ENCODE assay signal across 1 cellular context in genomic region chr18:9494778-9495302, GRCh38.
TF ChIP-seq lines count a peak whose summit lies in the region.

No MANE protein-coding gene starts in this region.

TF ChIP-seq in K562, 482 proteins besides CTCF, POLR2A, EP300 and RAD21 (continued from another document and continues in another):
- TF ChIP-seq ZHX1 (conservative IDR thresholded peaks at IDR 0.05; ENCODE audit: low read length) (no peak), XRCC4 (IDR thresholded peaks at IDR 0.05; ENCODE audit: extremely low read depth, insufficient read depth, insufficient read length) (no peak), CCAR2 (IDR thresholded peaks at IDR 0.05; ENCODE audit: low read depth, low read length) (no peak), E2F5 (CRISPR knock-in tag; IDR thresholded peaks at IDR 0.05) (no peak), SP2 (IDR thresholded peaks at IDR 0.05; ENCODE audit: extremely low read depth, low read depth, low read length, poor library complexity, severe bottlenecking) (no peak), HDAC2 (IDR thresholded peaks at IDR 0.05) (0 out of 2 replicates have a peak, but pooled peaks have one; percentile 46), ETV5 (CRISPR knock-in tag; IDR thresholded peaks at IDR 0.05; ENCODE audit: low read depth) (no peak), MCM3 (IDR thresholded peaks at IDR 0.05) (no peak), NFRKB (IDR thresholded peaks at IDR 0.05; ENCODE audit: low read depth) (no peak), ZFX (CRISPR knock-in tag; IDR thresholded peaks at IDR 0.05) (no peak), ATF4 (CRISPR knock-in tag; IDR thresholded peaks at IDR 0.05) (no peak), MEF2D (tag; conservative IDR thresholded peaks at IDR 0.05; ENCODE audit: low read depth) (0 out of 2 replicates have a peak, but pooled peaks have one; percentile 43), ZNF133 (CRISPR knock-in tag; IDR thresholded peaks at IDR 0.05) (no peak), RCOR1 (IDR thresholded peaks at IDR 0.05; ENCODE audit: borderline replicate concordance in 1 of 2, low read depth in 2 of 2, low read length in 2 of 2) (peak in 1 of 2 experiments; percentile 93; a peak in 2 of 4 replicates), ZNF24 (IDR thresholded peaks at IDR 0.05) (no peak), SFPQ (IDR thresholded peaks at IDR 0.05; ENCODE audit: low read depth, low read length) (no peak), PKNOX1 (IDR thresholded peaks at IDR 0.05) (no peak), BRCA1 (IDR thresholded peaks at IDR 0.05) (no peak), BRCA1 (CRISPR knock-in tag; IDR thresholded peaks at IDR 0.05) (no peak), MYC (IDR thresholded peaks at IDR 0.05; ENCODE audit: low read depth, low read length) (no peak), MYC (CRISPR knock-in tag; IDR thresholded peaks at IDR 0.05; ENCODE audit: borderline replicate concordance, low read depth) (no peak), GABPB2 (CRISPR knock-in tag; conservative IDR thresholded peaks at IDR 0.05) (no peak), KDM1A (IDR thresholded peaks at IDR 0.05) (peak; percentile 76 to 87), CEBPG (CRISPR knock-in tag; IDR thresholded peaks at IDR 0.05) (no peak), CEBPG (tag; conservative IDR thresholded peaks at IDR 0.05 in 1 of 2, IDR thresholded peaks at IDR 0.05 in 1 of 2) (no peak), OTX1 (CRISPR knock-in tag; IDR thresholded peaks at IDR 0.05) (no peak), E2F6 (IDR thresholded peaks at IDR 0.05; ENCODE audit: borderline replicate concordance in 1 of 2, extremely low read depth in 1 of 2, insufficient read depth in 1 of 2, insufficient read length in 1 of 2, low read depth in 1 of 2, low read length in 1 of 2, poor library complexity in 1 of 2, severe bottlenecking in 1 of 2) (no peak), ZNF175 (CRISPR knock-in tag; IDR thresholded peaks at IDR 0.05; ENCODE audit: low read depth) (peak; percentile 61; the same call in 1 of the 2 replicates), ZNF184 (CRISPR knock-in tag; IDR thresholded peaks at IDR 0.05) (no peak), ZNF449 (CRISPR knock-in tag; IDR thresholded peaks at IDR 0.05) (no peak), ZNF75A (CRISPR knock-in tag; IDR thresholded peaks at IDR 0.05) (no peak), CCNT2 (IDR thresholded peaks at IDR 0.05; ENCODE audit: borderline replicate concordance, extremely low read depth, insufficient read length, low read depth, low read length) (no peak), ZNF395 (CRISPR knock-in tag; IDR thresholded peaks at IDR 0.05) (peak; percentile 52; the same call in 1 of the 2 replicates), CEBPZ (IDR thresholded peaks at IDR 0.05; ENCODE audit: borderline replicate concordance, low read depth, low read length) (no peak), BRD9 (IDR thresholded peaks at IDR 0.05; ENCODE audit: low read depth, partially characterized antibody) (no peak), ZNF785 (CRISPR knock-in tag; IDR thresholded peaks at IDR 0.05) (no peak), PRPF4 (IDR thresholded peaks at IDR 0.05; ENCODE audit: insufficient read depth, low read depth, low read length, poor library complexity, severe bottlenecking) (no peak), FIP1L1 (IDR thresholded peaks at IDR 0.05; ENCODE audit: low read depth, low read length, poor library complexity, severe bottlenecking) (no peak), ZNF253 (CRISPR knock-in tag; conservative IDR thresholded peaks at IDR 0.05) (no peak), U2AF2 (optimal IDR thresholded peaks at IDR 0.05; ENCODE audit: low read depth, low read length) (no peak), SRSF3 (IDR thresholded peaks at IDR 0.05; ENCODE audit: insufficient read depth, low read length) (no peak), ETV6 (IDR thresholded peaks at IDR 0.05; ENCODE audit: borderline replicate concordance in 1 of 2, low read depth in 2 of 2, low read length in 1 of 2) (no peak), ETV6 (CRISPR knock-in tag; IDR thresholded peaks at IDR 0.05; ENCODE audit: borderline replicate concordance) (no peak), ZNF512 (tag; IDR thresholded peaks at IDR 0.05) (no peak), CTBP1 (IDR thresholded peaks at IDR 0.05; ENCODE audit: borderline replicate concordance) (peak; percentile 70), ZNF76 (CRISPR knock-in tag; IDR thresholded peaks at IDR 0.05; ENCODE audit: borderline replicate concordance) (no peak), HDGF (IDR thresholded peaks at IDR 0.05) (no peak)
